9 cellular contexts compared by ENCODE assay signal in genomic region chr16:14634389-14634725, GRCh38. TPM values are rescaled to one million over a fixed set of nuclear protein-coding genes. Genes with fewer than 3 reads are reported as not detected.
A peak's percentile ranks its signal among the peaks of the same experiment; 100 is the strongest.
DNase-seq lines count a peak whose midpoint lies in the region; ATAC-seq lines count a peak whose summit lies in the region.
"Had no signal": no experiment of that assay in that cellular context is flagged by ENCODE, and none has a peak within 500 bp of the region (broad histone marks: within the 10 kb centered on the region; RNA-seq: fewer than 3 reads in every experiment).

No MANE protein-coding gene starts in this region.

- ATAC-seq in stimulated activated naive CD8-positive, alpha-beta T cell treated with anti-CD3 and anti-CD28 coated beads, Interleukin-15, amount 100 ng/mL, for 72 hours = no peak

- POLR2A ChIA-PET in activated CD4-positive, alpha-beta memory T cell treated with anti-CD3 and anti-CD28 coated beads, Interleukin-2, amount 10 ng/mL, durations not matched to agents 7 days and 5 days (lab: Charles Lee) = interaction anchor here (0.8 to 2.6 kb wide), 6 partner anchors 8 to 715 kb away, joined by 3 to 12 read pairs (median 4); partner anchors contain the start of gene ERCC4

- no peak for DNase-seq in T-helper 1 cell
- DNase-seq in activated CD4-positive, alpha-beta memory T cell treated with anti-CD3 and anti-CD28 coated beads, Interleukin-2, amount 10 ng/mL, durations not matched to agents 7 days and 5 days = no peak
- DNase-seq in stimulated activated naive CD8-positive, alpha-beta T cell treated with anti-CD3 and anti-CD28 coated beads, Interleukin-15, amount 100 ng/mL, for 72 hours = no peak
- DNase-seq in stimulated activated naive CD4-positive, alpha-beta T cell (lab: John Stamatoyannopoulos, UW) = no peak
- no peak for DNase-seq in 8988T
- no peak for DNase-seq in NCI-H2081 (lab: John Stamatoyannopoulos, UW)

- H3K4me3 ChIP-seq in iPS-18c (ENCODE audit: insufficient read depth, low read depth, low read length) = peak overlapping the region; percentile 89; the same call in 1 of the 2 replicates

- H3K9me3 Mint-ChIP-seq in T-helper 1 cell treated with Interleukin-12 subunit alpha and Interleukin-12 subunit beta and Interleukin-4 antibody, amounts not matched to agents 30 μg/mL and 1 μg/mL, for 36 hours = no peaks in the 10 kb centered on the region
- no peaks in the 10 kb centered on the region for H3K9me3 Mint-ChIP-seq in activated CD4-positive, alpha-beta memory T cell treated with anti-CD3 and anti-CD28 coated beads, Interleukin-2, amount 10 ng/mL, durations not matched to agents 7 days and 5 days
- no peaks in the 10 kb centered on the region for H3K9me3 Mint-ChIP-seq in stimulated activated naive CD8-positive, alpha-beta T cell treated with anti-CD3 and anti-CD28 coated beads, Interleukin-15, amount 100 ng/mL, for 72 hours

- peaks cover 26% of the 10 kb centered on the region for H3K4me1 Mint-ChIP-seq in T-helper 1 cell treated with Interleukin-12 subunit alpha and Interleukin-12 subunit beta and Interleukin-4 antibody, amounts not matched to agents 30 μg/mL and 1 μg/mL, for 36 hours (ENCODE audit: low read depth)
- peaks cover 56% of the 10 kb centered on the region for H3K4me1 Mint-ChIP-seq in activated CD4-positive, alpha-beta memory T cell treated with anti-CD3 and anti-CD28 coated beads, Interleukin-2, amount 10 ng/mL, durations not matched to agents 7 days and 5 days
- H3K4me1 Mint-ChIP-seq in stimulated activated naive CD8-positive, alpha-beta T cell treated with anti-CD3 and anti-CD28 coated beads, Interleukin-15, amount 100 ng/mL, for 72 hours = peaks cover 61% of the 10 kb centered on the region

- H3K27me3 Mint-ChIP-seq in T-helper 1 cell treated with Interleukin-12 subunit alpha and Interleukin-12 subunit beta and Interleukin-4 antibody, amounts not matched to agents 30 μg/mL and 1 μg/mL, for 36 hours (ENCODE audit: low read depth) = no peaks in the 10 kb centered on the region
- no peaks in the 10 kb centered on the region for H3K27me3 Mint-ChIP-seq in activated CD4-positive, alpha-beta memory T cell treated with anti-CD3 and anti-CD28 coated beads, Interleukin-2, amount 10 ng/mL, durations not matched to agents 7 days and 5 days
- H3K27me3 Mint-ChIP-seq in stimulated activated naive CD8-positive, alpha-beta T cell treated with anti-CD3 and anti-CD28 coated beads, Interleukin-15, amount 100 ng/mL, for 72 hours = no peaks in the 10 kb centered on the region

- CTCF ChIA-PET in activated CD4-positive, alpha-beta memory T cell treated with anti-CD3 and anti-CD28 coated beads, Interleukin-2, amount 10 ng/mL, durations not matched to agents 7 days and 5 days (lab: Charles Lee) = no interaction called here

- H3K36me3 Mint-ChIP-seq in T-helper 1 cell treated with Interleukin-12 subunit alpha and Interleukin-12 subunit beta and Interleukin-4 antibody, amounts not matched to agents 30 μg/mL and 1 μg/mL, for 36 hours (ENCODE audit: low read depth) = peaks cover 6% of the 10 kb centered on the region
- peaks cover 30% of the 10 kb centered on the region for H3K36me3 Mint-ChIP-seq in activated CD4-positive, alpha-beta memory T cell treated with anti-CD3 and anti-CD28 coated beads, Interleukin-2, amount 10 ng/mL, durations not matched to agents 7 days and 5 days (ENCODE audit: low read depth)

- peak overlapping the region; percentile 100 for H3K4me3 Mint-ChIP-seq in T-helper 1 cell treated with Interleukin-12 subunit alpha and Interleukin-12 subunit beta and Interleukin-4 antibody, amounts not matched to agents 30 μg/mL and 1 μg/mL, for 36 hours
- H3K4me3 Mint-ChIP-seq in activated CD4-positive, alpha-beta memory T cell treated with anti-CD3 and anti-CD28 coated beads, Interleukin-2, amount 10 ng/mL, durations not matched to agents 7 days and 5 days = peak overlapping the region; percentile 100
- H3K4me3 Mint-ChIP-seq in stimulated activated naive CD8-positive, alpha-beta T cell treated with anti-CD3 and anti-CD28 coated beads, Interleukin-15, amount 100 ng/mL, for 72 hours = peak overlapping the region; percentile 94 to 100

- peak overlapping the region; percentile 100 for H3K27ac Mint-ChIP-seq in T-helper 1 cell treated with Interleukin-12 subunit alpha and Interleukin-12 subunit beta and Interleukin-4 antibody, amounts not matched to agents 30 μg/mL and 1 μg/mL, for 36 hours
- H3K27ac Mint-ChIP-seq in activated CD4-positive, alpha-beta memory T cell treated with anti-CD3 and anti-CD28 coated beads, Interleukin-2, amount 10 ng/mL, durations not matched to agents 7 days and 5 days = peak overlapping the region; percentile 100
- H3K27ac Mint-ChIP-seq in stimulated activated naive CD8-positive, alpha-beta T cell treated with anti-CD3 and anti-CD28 coated beads, Interleukin-15, amount 100 ng/mL, for 72 hours = peak overlapping the region; percentile 40 to 98

- no peaks in the 10 kb centered on the region for H3K9me3 ChIP-seq in iPS-18c (ENCODE audit: control insufficient read depth, insufficient read depth, low read length)

RNA-seq across cellular contexts. Expression of gene BFAR, which starts 1.6 kb away (rescaled TPM):
- total RNA-seq in activated CD4-positive, alpha-beta memory T cell treated with anti-CD3 and anti-CD28 coated beads, Interleukin-2, amount 10 ng/mL, durations not matched to agents 7 days and 5 days = 10 to 100 TPM; 62.3 to 68.8 TPM

RNA-seq across cellular contexts. Expression of gene PARN, which starts 4.3 kb away (rescaled TPM):
- total RNA-seq in activated CD4-positive, alpha-beta memory T cell treated with anti-CD3 and anti-CD28 coated beads, Interleukin-2, amount 10 ng/mL, durations not matched to agents 7 days and 5 days = 10 to 100 TPM; 41.4 to 43.0 TPM

RNA-seq across cellular contexts. Expression of gene PLA2G10, which starts 59.8 kb away (rescaled TPM):
- total RNA-seq in activated CD4-positive, alpha-beta memory T cell treated with anti-CD3 and anti-CD28 coated beads, Interleukin-2, amount 10 ng/mL, durations not matched to agents 7 days and 5 days = not detected
- total RNA-seq: NCI-H460 had no signal
